17 cellular contexts compared by ENCODE assay signal in the genomic region with DNA sequence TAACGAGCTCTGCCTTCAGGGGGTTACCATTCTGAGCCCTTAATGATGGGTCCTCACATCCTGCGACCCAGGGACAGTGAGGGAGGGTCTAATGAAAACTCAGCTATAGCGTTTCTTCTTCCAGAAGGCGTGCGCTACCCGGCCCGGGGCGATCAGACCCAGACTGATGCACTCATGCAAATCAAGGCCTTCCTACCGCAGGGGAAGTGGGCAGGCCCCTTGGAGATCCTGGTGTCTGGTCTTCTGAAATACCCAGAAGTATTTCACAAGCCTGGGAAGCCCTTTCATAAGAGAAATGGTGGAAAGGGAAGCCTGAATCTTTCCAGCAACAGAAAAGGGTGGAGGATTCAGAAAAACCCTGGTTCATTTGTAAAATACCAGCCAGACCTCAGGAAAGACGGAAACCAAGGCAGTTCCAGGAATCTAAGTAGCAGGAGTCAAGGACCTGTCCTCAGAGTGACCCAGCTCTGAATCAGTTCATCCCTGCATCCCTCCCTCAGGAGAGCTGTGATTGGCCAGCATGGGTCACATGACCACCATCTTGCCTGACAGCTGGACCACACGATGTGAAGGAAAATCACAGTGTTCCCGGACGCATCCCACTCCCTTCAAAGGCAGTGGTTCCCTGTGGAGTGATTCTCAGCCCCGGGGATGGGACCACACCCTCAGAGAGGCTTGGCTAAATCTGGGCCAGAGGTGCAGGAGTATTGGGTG. TPM values are rescaled to one million over a fixed set of nuclear protein-coding genes. Genes with fewer than 3 reads are reported as not detected.
DNase-seq lines count a peak whose midpoint lies in the region; ATAC-seq and TF ChIP-seq lines count a peak whose summit lies in the region.
"Had no signal": no experiment of that assay in that cellular context is flagged by ENCODE, and none has a peak within 500 bp of the region (broad histone marks: within the 10 kb centered on the region; RNA-seq: fewer than 3 reads in every experiment).

No MANE protein-coding gene starts in this region.

- H3K4me1 Mint-ChIP-seq in Caco-2 (ENCODE audit: low read depth, unreplicated experiment) (peaks cover 33% of the 10 kb centered on the region), memory B cell (peaks cover 3% of the 10 kb centered on the region)

- WGBS in IMR-90 (ENCODE audit: extremely low coverage in 2 of 2, insufficient read length in 1 of 2), 2 experiments, result 54% methylated on average over 4 of the region's 14 CpGs; no CpG with 5 or more reads in 1 of the 2 experiments

- H3K9ac ChIP-seq in IMR-90 (ENCODE audit: low read depth, low read length), result no peak overlapping the region

- no peak overlapping the region for H4K5ac ChIP-seq in IMR-90 (ENCODE audit: low read depth, low read length)

- H3K4me3 ChIP-seq in Caco-2 (ENCODE audit: low read depth, low read length) (no peak overlapping the region), IMR-90 (ENCODE audit: insufficient read depth, low read depth, low read length) (no peak overlapping the region)
- H3K4me3 ChIP-seq: cardiac muscle cell, left lung had no signal

- no peaks in the 10 kb centered on the region for H3K9me3 ChIP-seq in Caco-2
- no peaks in the 10 kb centered on the region for H3K9me3 ChIP-seq in IMR-90 (ENCODE audit: control insufficient read depth, insufficient read depth, low read length)
- H3K9me3 ChIP-seq: left lung had no signal

- no peak overlapping the region for H3K14ac ChIP-seq in IMR-90 (replicated peaks; ENCODE audit: low read depth, low read length)

- in situ Hi-C loops in IMR-90 (cut with MboI; ENCODE audit: low sequenced_read_pairs), result loop anchor here (10.0 kb wide), 2 partner anchors 406 to 476 kb away; no protein-coding TSS in a partner anchor

- peak; percentile 45 to 70 for DNase-seq in Caco-2
- no peak for DNase-seq in IMR-90
- peak; percentile 58 for DNase-seq in amniotic epithelial cell (ENCODE audit: low read depth)
- no peak for DNase-seq in memory B cell (ENCODE audit: low spot score in 2 of 2)
- DNase-seq in DMS79 (lab: John Stamatoyannopoulos, UW), result no peak
- no peak for DNase-seq in NCI-H1417 treated with DMSO at 0.1 percent for 48 hours (lab: John Stamatoyannopoulos, UW)
- no peak for DNase-seq in dermis blood vessel endothelial cell
- DNase-seq: activated CD8-positive, alpha-beta memory T cell treated with anti-CD3 and anti-CD28 coated beads for 24 hours; activated naive CD4-positive, alpha-beta T cell treated with anti-CD3 and anti-CD28 coated beads for 36 hours; COR-L47; Kasumi-1; left lung; NCI-H2171; small intestine had no signal

- H3K56ac ChIP-seq in IMR-90 (ENCODE audit: extremely low read depth, insufficient read depth, low read length), result no peak overlapping the region

- H2AFZ ChIP-seq in IMR-90 (replicated peaks; ENCODE audit: low read length, poor library complexity), result peak overlapping the region; percentile 39

- H4K20me1 ChIP-seq in IMR-90 (ENCODE audit: insufficient read depth, low read length), result no peaks in the 10 kb centered on the region

- H3K4me1 ChIP-seq in Caco-2, result peaks cover 67% of the 10 kb centered on the region
- no peaks in the 10 kb centered on the region for H3K4me1 ChIP-seq in IMR-90 (ENCODE audit: control insufficient read depth, insufficient read depth, low read length)
- H3K4me1 ChIP-seq: left lung had no signal

- dilution Hi-C loops in IMR-90 (cut with HindIII; ENCODE audit: low sequenced_read_pairs, unreplicated experiment), result no loop called here

- H4K8ac ChIP-seq in IMR-90 (ENCODE audit: low read depth in 2 of 2, low read length in 2 of 2), result no peak overlapping the region

- H2BK120ac ChIP-seq in IMR-90 (ENCODE audit: low read depth, low read length), result no peak overlapping the region

- H3K27ac Mint-ChIP-seq in Caco-2 (ENCODE audit: unreplicated experiment) (no peak overlapping the region), memory B cell (no peak overlapping the region)
- H3K27ac Mint-ChIP-seq: activated naive CD4-positive, alpha-beta T cell treated with anti-CD3 and anti-CD28 coated beads for 36 hours had no signal

- H2AK5ac ChIP-seq in IMR-90 (ENCODE audit: low read depth, low read length), result no peak overlapping the region

- no peaks in the 10 kb centered on the region for H3K9me3 Mint-ChIP-seq in Caco-2 (ENCODE audit: unreplicated experiment)
- no peaks in the 10 kb centered on the region for H3K9me3 Mint-ChIP-seq in memory B cell
- H3K9me3 Mint-ChIP-seq: activated naive CD4-positive, alpha-beta T cell treated with anti-CD3 and anti-CD28 coated beads for 36 hours; neural crest cell had no signal

- POLR2A ChIA-PET in Caco-2 (lab: Charles Lee), result no interaction called here
- POLR2A ChIA-PET in IMR-90 (lab: Charles Lee; ENCODE audit: unreplicated experiment), result no interaction called here

- no peaks in the 10 kb centered on the region for H3K27me3 Mint-ChIP-seq in Caco-2 (ENCODE audit: insufficient read depth, unreplicated experiment)
- H3K27me3 Mint-ChIP-seq in memory B cell, result peaks cover 8% of the 10 kb centered on the region

- no peak overlapping the region for H3K4me3 Mint-ChIP-seq in Caco-2 (ENCODE audit: unreplicated experiment)
- H3K4me3 Mint-ChIP-seq in memory B cell, result no peak overlapping the region
- H3K4me3 Mint-ChIP-seq: activated naive CD4-positive, alpha-beta T cell treated with anti-CD3 and anti-CD28 coated beads for 36 hours; neural crest cell had no signal

- no peak for TF ChIP-seq POLR2A in IMR-90 (IDR thresholded peaks at IDR 0.05; ENCODE audit: low read depth, low read length)

- ATAC-seq in IMR-90 (ENCODE audit: low read depth), result no peak
- peak; percentile 39 for ATAC-seq in memory B cell (ENCODE audit: low read depth)
- no peak for ATAC-seq in GM19455 (IDR thresholded peaks at IDR 0.05; ENCODE audit: unreplicated experiment)
- ATAC-seq: left lung had no signal

- peak overlapping the region; percentile 75 for H2AK9ac ChIP-seq in IMR-90 (replicated peaks; ENCODE audit: low read depth, low read length, poor library complexity)

- H3K27ac ChIP-seq in IMR-90 (ENCODE audit: insufficient read depth, low read length), result no peak overlapping the region
- H3K27ac ChIP-seq: cardiac muscle cell, left lung had no signal

- H2BK15ac ChIP-seq in IMR-90 (ENCODE audit: low read depth, low read length), result no peak overlapping the region

- intact Hi-C loops in Caco-2 (cut with micrococcal nuclease; ENCODE audit: unreplicated experiment), result loop anchor here (2.0 kb wide), 1 partner anchor 14 kb away; no protein-coding TSS in a partner anchor
- intact Hi-C loops in IMR-90 (cut with micrococcal nuclease), result no loop called here

- no peaks in the 10 kb centered on the region for H3K36me3 ChIP-seq in Caco-2 (ENCODE audit: control insufficient read depth, insufficient read depth, low read length)
- no peaks in the 10 kb centered on the region for H3K36me3 ChIP-seq in IMR-90 (ENCODE audit: control insufficient read depth, insufficient read depth, low read length)
- H3K36me3 ChIP-seq: cardiac muscle cell, left lung had no signal

- no peak for TF ChIP-seq RAD21 in IMR-90 (IDR thresholded peaks at IDR 0.05; ENCODE audit: low read length)

- BruUV-seq in Caco-2 (replicated peaks; lab: Mats Ljungman, UMichigan), result no TSS peak
- BruUV-seq in IMR-90 (replicated peaks; lab: Mats Ljungman, UMichigan), result no TSS peak

- H3K36me3 Mint-ChIP-seq in Caco-2 (ENCODE audit: insufficient read depth, unreplicated experiment) (no peaks in the 10 kb centered on the region), memory B cell (no peaks in the 10 kb centered on the region)

- no peak overlapping the region for H2BK5ac ChIP-seq in IMR-90 (ENCODE audit: low read depth, low read length, poor library complexity, severe bottlenecking)

- no peak overlapping the region for H3K4ac ChIP-seq in IMR-90 (ENCODE audit: low read depth, low read length)

- H3K79me1 ChIP-seq in IMR-90 (ENCODE audit: low read depth in 1 of 2, low read length in 2 of 2), result no peaks in the 10 kb centered on the region

- no peak for TF ChIP-seq CTCF in Caco-2 (IDR thresholded peaks at IDR 0.05; ENCODE audit: insufficient read depth in 1 of 2, low read depth in 1 of 2, low read length in 1 of 2, severe bottlenecking in 1 of 2, unreplicated experiment in 1 of 2)
- TF ChIP-seq CTCF in IMR-90 (conservative IDR thresholded peaks at IDR 0.05; ENCODE audit: low read depth, low read length), result no peak

- H2BK20ac ChIP-seq in IMR-90 (ENCODE audit: low read depth, low read length), result no peak overlapping the region

- CTCF ChIA-PET in Caco-2 (lab: Charles Lee), result no interaction called here
- CTCF ChIA-PET in IMR-90 (lab: Yijun Ruan, JAX), result no interaction called here

- H4K91ac ChIP-seq in IMR-90 (ENCODE audit: insufficient read depth, low read depth, low read length), result no peak overlapping the region

- H3K27me3 ChIP-seq in Caco-2 (replicated peaks; ENCODE audit: control insufficient read depth, insufficient read depth, low read length) (no peaks in the 10 kb centered on the region), IMR-90 (ENCODE audit: control insufficient read depth, insufficient read depth, low read length) (peaks cover 14% of the 10 kb centered on the region)
- H3K27me3 ChIP-seq: cardiac muscle cell, left lung had no signal

- H3K9me1 ChIP-seq in IMR-90 (ENCODE audit: insufficient read depth, low read length), result no peaks in the 10 kb centered on the region

- no peak overlapping the region for H3K18ac ChIP-seq in IMR-90 (ENCODE audit: low read depth, low read length)

- H3K4me2 ChIP-seq in IMR-90 (ENCODE audit: low read depth, low read length), result no peak overlapping the region

- H3K23ac ChIP-seq in IMR-90 (ENCODE audit: low read depth, low read length), result no peak overlapping the region

TF ChIP-seq in IMR-90, 13 proteins besides CTCF, POLR2A, EP300 and RAD21:
- TF ChIP-seq, protein P1, sequence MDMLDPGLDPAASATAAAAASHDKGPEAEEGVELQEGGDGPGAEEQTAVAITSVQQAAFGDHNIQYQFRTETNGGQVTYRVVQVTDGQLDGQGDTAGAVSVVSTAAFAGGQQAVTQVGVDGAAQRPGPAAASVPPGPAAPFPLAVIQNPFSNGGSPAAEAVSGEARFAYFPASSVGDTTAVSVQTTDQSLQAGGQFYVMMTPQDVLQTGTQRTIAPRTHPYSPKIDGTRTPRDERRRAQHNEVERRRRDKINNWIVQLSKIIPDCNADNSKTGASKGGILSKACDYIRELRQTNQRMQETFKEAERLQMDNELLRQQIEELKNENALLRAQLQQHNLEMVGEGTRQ (IDR thresholded peaks at IDR 0.05; ENCODE audit: low read depth, low read length), result peak; percentile 68
- no peak for TF ChIP-seq FOS (IDR thresholded peaks at IDR 0.05; ENCODE audit: low read depth, low read length)
TF ChIP-seq in IMR-90: peak in this region for 1.

RNA-seq across cellular contexts. Expression of a gene that starts 12.7 kb away (rescaled TPM):
- total RNA-seq in Caco-2 (2022) (20.4 and 22.7 TPM in 2 replicates), IMR-90 (2012; rRNA removed) (1.9 and 2.0 TPM in 2 replicates), dermis blood vessel endothelial cell (1.9 and 4.4 TPM in 2 replicates)
- 0.85 and 1.1 TPM in 2 replicates for polyA plus RNA-seq in IMR-90 (2012; rRNA removed)
- 0.78 and 1.1 TPM in 2 replicates for polyA plus RNA-seq in IMR-90 (2012; cell fraction: cytosol; rRNA removed)
- polyA plus RNA-seq in IMR-90 (2012; cell fraction: nucleus; rRNA removed; ENCODE audit: low replicate concordance), result 0.57 and 1.1 TPM in 2 replicates

RNA-seq across cellular contexts. Expression of a gene that starts 51.4 kb away (rescaled TPM):
- 313 and 318 TPM in 2 replicates for total RNA-seq in Caco-2 (2022)
- total RNA-seq in IMR-90 (2012; rRNA removed), result 221 and 383 TPM in 2 replicates
- 258 and 269 TPM in 2 replicates for polyA plus RNA-seq in IMR-90 (2012; rRNA removed)
- 105 and 120 TPM in 2 replicates for polyA plus RNA-seq in IMR-90 (2012; cell fraction: cytosol; rRNA removed)
- polyA plus RNA-seq in IMR-90 (2012; cell fraction: nucleus; rRNA removed; ENCODE audit: low replicate concordance), result 20.5 and 87.7 TPM in 2 replicates
- 157 and 236 TPM in 2 replicates for total RNA-seq in dermis blood vessel endothelial cell

Comparison
In these comparisons a context has a peak if more than half of its experiments do, and no peak if none do; other contexts are left out.
1. DNase-seq: peak in Caco-2 (2 of 2) and amniotic epithelial cell (single experiment); none in IMR-90 (single experiment), memory B cell (0 of 2), DMS79 (single experiment), NCI-H1417 treated with DMSO at 0.1 percent for 48 hours (single experiment) and dermis blood vessel endothelial cell (single experiment).